Comparison of ENCODE assay signal across 12 cellular contexts in genomic region chr12:57735198-57735855, GRCh38. TPM values are rescaled to one million over a fixed set of nuclear protein-coding genes. Genes with fewer than 3 reads are reported as not detected.
DNase-seq lines count a peak whose midpoint lies in the region; ATAC-seq lines count a peak whose summit lies in the region.
"Had no signal": no experiment of that assay in that cellular context is flagged by ENCODE, and none has a peak within 500 bp of the region (broad histone marks: within the 10 kb centered on the region; RNA-seq: fewer than 3 reads in every experiment).

No MANE protein-coding gene starts in this region.

- peaks cover 16% of the 10 kb centered on the region for H3K4me1 ChIP-seq in HUES6 (ENCODE audit: control insufficient read depth, insufficient read depth, low read length)
- peaks cover 38% of the 10 kb centered on the region for H3K4me1 ChIP-seq in neuron (ENCODE audit: insufficient read depth, low read length)

- no peak for ATAC-seq in central memory CD8-positive, alpha-beta T cell (replicated peaks; ENCODE audit: extremely low read depth, poor library complexity, severe bottlenecking)
- ATAC-seq in activated CD4-positive, CD25-positive, alpha-beta regulatory T cell treated with anti-CD3 and anti-CD28 coated beads, Interleukin-2, amount 50 U/mL, for 24 hours, result no peak
- ATAC-seq in sciatic nerve, result no peak

- H3K36me3 Mint-ChIP-seq in central memory CD8-positive, alpha-beta T cell (ENCODE audit: insufficient read depth), result peaks cover 40% of the 10 kb centered on the region

- H3K27me3 ChIP-seq in HUES6 (ENCODE audit: control insufficient read depth, insufficient read depth, low read length) (peaks cover 99% of the 10 kb centered on the region), neuron (ENCODE audit: insufficient read depth, low read length) (no peaks in the 10 kb centered on the region)
- H3K27me3 ChIP-seq: BLaER1 had no signal

- peak overlapping the region; percentile 14 for H2AFZ ChIP-seq in neuron (ENCODE audit: low read depth, low read length)

- peak overlapping the region; percentile 53 for H3K4me3 ChIP-seq in HUES6 (ENCODE audit: low read depth, low read length)
- peak overlapping the region; percentile 16 for H3K4me3 ChIP-seq in neuron (ENCODE audit: low read length)
- H3K4me3 ChIP-seq: BLaER1 had no signal

- no peak overlapping the region for H3K4me3 Mint-ChIP-seq in central memory CD8-positive, alpha-beta T cell

- no peaks in the 10 kb centered on the region for H3K9me3 Mint-ChIP-seq in central memory CD8-positive, alpha-beta T cell

- peak overlapping the region; percentile 42 for H3K27ac Mint-ChIP-seq in central memory CD8-positive, alpha-beta T cell (ENCODE audit: low read depth)

- H3K9me3 ChIP-seq in HUES6 (ENCODE audit: control insufficient read depth, insufficient read depth, low read depth, low read length) (no peaks in the 10 kb centered on the region), neuron (ENCODE audit: low read length) (no peaks in the 10 kb centered on the region)
- H3K9me3 ChIP-seq: BLaER1, suprapubic skin had no signal

- H3K9ac ChIP-seq in HUES6 (ENCODE audit: low read length), result no peak overlapping the region
- H3K9ac ChIP-seq: BLaER1 had no signal

- no peaks in the 10 kb centered on the region for H3K27me3 Mint-ChIP-seq in central memory CD8-positive, alpha-beta T cell

- no peak overlapping the region for H3K27ac ChIP-seq in HUES6 (ENCODE audit: low read depth, low read length)
- H3K27ac ChIP-seq: BLaER1, suprapubic skin had no signal

- H3K36me3 ChIP-seq in HUES6 (ENCODE audit: control insufficient read depth, insufficient read depth, low read length) (no peaks in the 10 kb centered on the region), neuron (ENCODE audit: insufficient read depth, low read length) (peaks cover 6% of the 10 kb centered on the region)
- H3K36me3 ChIP-seq: suprapubic skin had no signal

- peaks cover 40% of the 10 kb centered on the region for H3K4me1 Mint-ChIP-seq in central memory CD8-positive, alpha-beta T cell

- peak; percentile 59 for DNase-seq in NCI-H82 (lab: John Stamatoyannopoulos, UW)
- DNase-seq in NCI-H82 treated with DMSO at 0.1 percent for 48 hours (lab: John Stamatoyannopoulos, UW; ENCODE audit: unreplicated experiment), result no peak
- DNase-seq in central memory CD8-positive, alpha-beta T cell (ENCODE audit: low spot score in 2 of 2), result no peak
- DNase-seq in NCI-H187 treated with DMSO at 0.1 percent for 48 hours (lab: John Stamatoyannopoulos, UW), result no peak
- no peak for DNase-seq in sciatic nerve (ENCODE audit: low spot score)
- DNase-seq: stimulated activated CD4-positive, alpha-beta T cell treated with anti-CD3 and anti-CD28 coated beads, Interleukin-1b, Interleukin-23, amount 100 ng/mL, for 48 hours had no signal

- intact Hi-C loops in sciatic nerve (cut with DNase I), result no loop called here

RNA-seq across cellular contexts. Expression of gene AGAP2, which starts 3.2 kb away (rescaled TPM):
- 4.0 TPM for total RNA-seq in sciatic nerve

RNA-seq across cellular contexts. Expression of gene TSPAN31, which starts 9.5 kb away (rescaled TPM):
- total RNA-seq in sciatic nerve, result 37.1 TPM

RNA-seq across cellular contexts. Expression of gene CDK4, which starts 16.8 kb away (rescaled TPM):
- 54.0 TPM for total RNA-seq in sciatic nerve

RNA-seq across cellular contexts. Expression of gene MARCHF9, which starts 19.6 kb away (rescaled TPM):
- 10.6 TPM for total RNA-seq in sciatic nerve

RNA-seq across cellular contexts. Expression of gene CYP27B1, which starts 31.6 kb away (rescaled TPM):
- 0.98 TPM for total RNA-seq in sciatic nerve
- total RNA-seq: Right ventricle myocardium superior had no signal
